In the genomic region with DNA sequence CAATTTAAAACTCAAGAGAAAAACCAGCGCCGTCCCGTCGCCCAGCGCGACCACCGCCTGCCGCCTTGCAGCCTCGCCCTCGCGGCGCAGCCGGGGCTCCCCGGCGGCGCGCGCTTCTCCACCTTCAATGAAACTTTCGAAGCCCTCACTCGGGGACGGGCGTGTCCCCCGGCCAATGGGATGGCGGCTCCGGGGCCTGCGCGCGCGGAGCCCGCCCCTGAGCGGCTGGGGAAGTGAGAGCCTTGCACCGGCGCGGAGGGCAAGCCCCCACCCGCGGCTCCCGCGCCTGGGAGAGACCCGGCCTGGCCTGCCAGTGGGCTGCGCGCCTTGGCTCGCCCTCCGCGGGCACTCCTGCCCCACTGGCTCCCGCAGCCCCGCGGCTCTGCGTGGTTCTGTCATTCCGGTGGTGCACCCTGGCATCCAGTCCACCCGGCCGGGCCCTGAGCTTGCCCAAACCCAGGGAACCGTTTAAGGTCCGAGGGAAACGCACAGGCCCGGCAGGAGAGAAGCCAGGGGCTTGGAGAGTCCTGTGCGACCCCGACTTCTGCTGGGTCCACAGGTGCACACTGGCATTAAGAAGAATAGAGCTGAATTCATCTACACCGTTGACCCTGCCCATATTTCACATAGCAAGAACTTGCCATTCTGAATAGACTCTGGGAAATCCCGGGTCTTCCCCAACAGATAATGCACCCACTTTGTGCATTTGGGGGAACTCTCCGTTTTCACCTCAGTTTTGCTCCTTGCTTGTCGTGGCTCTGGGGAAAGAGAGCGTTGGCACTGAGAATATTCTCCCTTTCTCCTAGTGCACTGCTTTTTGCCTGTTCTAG, we compare ENCODE assay signal across 8 cellular contexts. TPM values are rescaled to one million over a fixed set of nuclear protein-coding genes. Genes with fewer than 3 reads are reported as not detected.
DNase-seq lines count a peak whose midpoint lies in the region; ATAC-seq lines count a peak whose summit lies in the region.

A gene (minus strand): TSS at position 129 of the 830 bp plus-strand sequence. CDS start 981 bp downstream, outside the sequence.

- H3K4me1 ChIP-seq in iPS-18a (ENCODE audit: control insufficient read depth, low read depth, low read length) (peaks cover 31% of the 10 kb centered on the region), skeletal muscle tissue (ENCODE audit: control insufficient read depth in 3 of 3, insufficient read depth in 3 of 3, low read length in 3 of 3) (peaks cover 6 to 23% (median 9%) of the 10 kb centered on the region in 3 donors)

- peak; percentile 74 for ATAC-seq in HG03280 (IDR thresholded peaks at IDR 0.05; ENCODE audit: unreplicated experiment)

- H3K4me3 ChIP-seq in iPS-18a (ENCODE audit: low read length) (peak within 1 kb of the TSS; percentile 61), skeletal muscle tissue (ENCODE audit: low read length in 3 of 3) (peak within 1 kb of the TSS; percentile 62 to 69 (median 67))

- DNase-seq in stimulated activated CD4-positive, alpha-beta T cell treated with anti-CD3 and anti-CD28 coated beads, Interleukin-15, amount 100 ng/mL, for 24 hours = peak; percentile 24
- no peak for DNase-seq in stimulated activated CD4-positive, alpha-beta T cell treated with anti-CD3 and anti-CD28 coated beads, Interleukin-4, amount 100 ng/mL, for 1 hour
- DNase-seq in anterior cingulate cortex (lab: John Stamatoyannopoulos, UW) (peak in 52 of 58 donors; percentile 3 to 88 (median 58)), kidney glomerular epithelial cell (lab: John Stamatoyannopoulos, UW) (no peak)
- no peak for DNase-seq in central memory CD4-positive, alpha-beta T cell

- H3K36me3 ChIP-seq in iPS-18a (ENCODE audit: control insufficient read depth, low read depth, low read length) = peaks cover 3% of the 10 kb centered on the region
- H3K36me3 ChIP-seq in skeletal muscle tissue (ENCODE audit: control insufficient read depth in 3 of 3, insufficient read depth in 3 of 3, low read length in 3 of 3) = no peaks in the 10 kb centered on the region

- no peak within 1 kb of the TSS for H3K9ac ChIP-seq in iPS-18a (ENCODE audit: low read length)
- peak within 1 kb of the TSS in 2 of 3 donors; percentile 38 to 77 for H3K9ac ChIP-seq in skeletal muscle tissue (ENCODE audit: low read depth in 1 of 3, low read length in 3 of 3)

- no peak within 1 kb of the TSS for H3K27ac ChIP-seq in iPS-18a (ENCODE audit: low read length)
- no peak within 1 kb of the TSS for H3K27ac ChIP-seq in skeletal muscle tissue (ENCODE audit: low read depth, low read length)

- H3K9me3 ChIP-seq in iPS-18a (ENCODE audit: control insufficient read depth, low read depth, low read length) (no peaks in the 10 kb centered on the region), skeletal muscle tissue (ENCODE audit: control insufficient read depth in 3 of 3, low read length in 3 of 3) (peaks cover 0 to 2% (median 0%) of the 10 kb centered on the region in 3 donors)

- H3K27me3 ChIP-seq in iPS-18a (ENCODE audit: control insufficient read depth, insufficient read depth, low read length) = peaks cover 62% of the 10 kb centered on the region
- peaks cover 27 to 36% (median 35%) of the 10 kb centered on the region in 3 donors for H3K27me3 ChIP-seq in skeletal muscle tissue (ENCODE audit: control insufficient read depth in 3 of 3, insufficient read depth in 3 of 3, low read length in 3 of 3)

RNA-seq across cellular contexts. Expression of the gene that starts here (rescaled TPM):
- total RNA-seq in skeletal muscle tissue = 41.2 TPM

Comparison
In these comparisons a context has a peak if more than half of its experiments do, and no peak if none do; other contexts are left out.
1. DNase-seq: peak in stimulated activated CD4-positive, alpha-beta T cell treated with anti-CD3 and anti-CD28 coated beads, Interleukin-15, amount 100 ng/mL, for 24 hours (single experiment) and anterior cingulate cortex (52 of 58); none in stimulated activated CD4-positive, alpha-beta T cell treated with anti-CD3 and anti-CD28 coated beads, Interleukin-4, amount 100 ng/mL, for 1 hour (single experiment), central memory CD4-positive, alpha-beta T cell (single experiment) and kidney glomerular epithelial cell (single experiment).